In genomic region chr20:22006306-22006705, GRCh38 we compare ENCODE assay signal across 7 cellular contexts.
"Had no signal": no experiment of that assay in that cellular context is flagged by ENCODE, and none has a peak within 500 bp of the region (broad histone marks: within the 10 kb centered on the region; RNA-seq: fewer than 3 reads in every experiment).

No MANE protein-coding gene starts in this region.

- FAIRE-seq: GM12878, GM12891, GM12892, GM18507, GM19239 had no signal

- H3K4me3 ChIP-seq: GM12878 had no signal

- ATAC-seq: GM12878 had no signal

- DNase-seq: GDM1, GF-D8 had no signal
